ENCODE assay signal across 1 cellular context in the genomic region with DNA sequence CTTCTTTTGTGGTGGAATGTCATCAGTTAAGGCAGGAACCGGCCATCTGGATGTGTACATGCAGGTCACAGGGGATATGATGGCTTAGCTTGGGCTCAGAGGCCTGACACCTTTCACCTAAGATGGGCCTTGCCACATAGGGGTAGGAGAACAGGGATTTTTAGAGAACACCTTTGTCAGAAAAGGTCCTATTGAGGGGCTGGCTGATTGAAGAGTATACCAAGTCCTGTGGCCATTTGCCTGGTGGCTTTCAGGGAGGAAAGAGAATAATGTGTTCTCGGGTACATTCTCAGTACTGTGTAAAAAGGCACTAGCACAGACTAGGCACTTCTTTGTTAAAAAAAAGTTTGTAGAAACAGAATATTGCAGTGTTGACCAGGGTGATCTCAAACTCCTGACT.
TF ChIP-seq lines count a peak whose summit lies in the region.

No MANE protein-coding gene starts in this region.

TF ChIP-seq in H1, 55 proteins besides CTCF, POLR2A, EP300 and RAD21:
- TF ChIP-seq CREB1 (IDR thresholded peaks at IDR 0.05) (no peak), BRCA1 (IDR thresholded peaks at IDR 0.05; ENCODE audit: low read depth, low read length) (no peak), SP2 (IDR thresholded peaks at IDR 0.05; ENCODE audit: low read length) (no peak), BCL11A (IDR thresholded peaks at IDR 0.05; ENCODE audit: low read depth in 2 of 2, low read length in 2 of 2) (no peak), SRF (IDR thresholded peaks at IDR 0.05; ENCODE audit: low read depth, low read length) (no peak), RXRA (IDR thresholded peaks at IDR 0.05; ENCODE audit: insufficient read depth, low read depth, low read length) (no peak), KDM1A (IDR thresholded peaks at IDR 0.05; ENCODE audit: borderline replicate concordance, low read length) (no peak)
- TF ChIP-seq, protein P1, sequence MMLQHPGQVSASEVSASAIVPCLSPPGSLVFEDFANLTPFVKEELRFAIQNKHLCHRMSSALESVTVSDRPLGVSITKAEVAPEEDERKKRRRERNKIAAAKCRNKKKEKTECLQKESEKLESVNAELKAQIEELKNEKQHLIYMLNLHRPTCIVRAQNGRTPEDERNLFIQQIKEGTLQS (IDR thresholded peaks at IDR 0.05; ENCODE audit: insufficient read depth, low read depth, low read length): no peak
- TF ChIP-seq, protein P2, sequence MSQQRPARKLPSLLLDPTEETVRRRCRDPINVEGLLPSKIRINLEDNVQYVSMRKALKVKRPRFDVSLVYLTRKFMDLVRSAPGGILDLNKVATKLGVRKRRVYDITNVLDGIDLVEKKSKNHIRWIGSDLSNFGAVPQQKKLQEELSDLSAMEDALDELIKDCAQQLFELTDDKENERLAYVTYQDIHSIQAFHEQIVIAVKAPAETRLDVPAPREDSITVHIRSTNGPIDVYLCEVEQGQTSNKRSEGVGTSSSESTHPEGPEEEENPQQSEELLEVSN (IDR thresholded peaks at IDR 0.05): no peak
